ENCODE assay signal across 8 cellular contexts in genomic region chr5:142866563-142867275, GRCh38.
DNase-seq lines count a peak whose midpoint lies in the region; ATAC-seq lines count a peak whose summit lies in the region.

No MANE protein-coding gene starts in this region.

- intact Hi-C loops in left colon (cut with DNase I, micrococcal nuclease), result loop anchor here in 1 of 2 donors (5.0 kb wide), 1 partner anchor 94 kb away; the partner anchor contains the start of gene ARHGAP26

- peak; percentile 21 to 44 for DNase-seq in NCI-H2081 (lab: John Stamatoyannopoulos, UW)
- DNase-seq in NCI-H2081 treated with DMSO at 0.1 percent for 48 hours (lab: John Stamatoyannopoulos, UW), result no peak
- DNase-seq in LHCN-M2 (ENCODE audit: low read depth), result peak; percentile 68
- peak; percentile 19 to 72 for DNase-seq in SW 1271 (lab: John Stamatoyannopoulos, UW)
- peak; percentile 79 to 86 for DNase-seq in T47D (ENCODE audit: low read depth in 1 of 2, low spot score in 1 of 2)
- DNase-seq in left colon, result peak; percentile 60 to 63
- peak in 2 of 3 experiments; percentile 7 to 15 for DNase-seq in stimulated activated CD4-positive, alpha-beta T cell treated with anti-CD3 and anti-CD28 coated beads, TNF-alpha, amount 100 ng/mL, for 4 hours (ENCODE audit: low read depth in 3 of 3)

- peak; percentile 58 for ATAC-seq in GM21786 (IDR thresholded peaks at IDR 0.05; ENCODE audit: unreplicated experiment)
- peak; percentile 44 for ATAC-seq in left colon

- in situ Hi-C loops in T47D (cut with HindIII; ENCODE audit: low pct_unique_long_range_greater_than_20kb, low sequenced_read_pairs), result no loop called here
